24 cellular contexts compared by ENCODE assay signal in genomic region chr10:78879621-78880020, GRCh38.
"Had no signal": no experiment of that assay in that cellular context is flagged by ENCODE, and none has a peak within 500 bp of the region (broad histone marks: within the 10 kb centered on the region; RNA-seq: fewer than 3 reads in every experiment).

No MANE protein-coding gene starts in this region.

- FAIRE-seq: HTR-8/SVneo had no signal

- DNase-seq: Karpas-422, KG1, MG63, NCI-H1092, NCI-H1105 treated with DMSO at 0.1 percent for 48 hours, NCI-H1417 treated with DMSO at 0.1 percent for 48 hours, NCI-H146, NCI-H1694 treated with DMSO at 0.1 percent for 48 hours, NCI-H1930, NCI-H2081, NCI-H2107, NCI-H226, NCI-H446, NCI-H510A, NCI-H524 treated with DMSO at 0.1 percent for 48 hours, NCI-H69, NCI-H774, PC-3, SHP77, SK-N-SH, SW 1271 had no signal

- H3K9me3 ChIP-seq: SK-N-SH had no signal

- H3K36me3 ChIP-seq: MG63 had no signal

- H3K27ac ChIP-seq: HL-60, RWPE1 had no signal

- H3K4me3 ChIP-seq: MG63 had no signal
